Comparison of ENCODE assay signal across 8 cellular contexts in the genomic region with DNA sequence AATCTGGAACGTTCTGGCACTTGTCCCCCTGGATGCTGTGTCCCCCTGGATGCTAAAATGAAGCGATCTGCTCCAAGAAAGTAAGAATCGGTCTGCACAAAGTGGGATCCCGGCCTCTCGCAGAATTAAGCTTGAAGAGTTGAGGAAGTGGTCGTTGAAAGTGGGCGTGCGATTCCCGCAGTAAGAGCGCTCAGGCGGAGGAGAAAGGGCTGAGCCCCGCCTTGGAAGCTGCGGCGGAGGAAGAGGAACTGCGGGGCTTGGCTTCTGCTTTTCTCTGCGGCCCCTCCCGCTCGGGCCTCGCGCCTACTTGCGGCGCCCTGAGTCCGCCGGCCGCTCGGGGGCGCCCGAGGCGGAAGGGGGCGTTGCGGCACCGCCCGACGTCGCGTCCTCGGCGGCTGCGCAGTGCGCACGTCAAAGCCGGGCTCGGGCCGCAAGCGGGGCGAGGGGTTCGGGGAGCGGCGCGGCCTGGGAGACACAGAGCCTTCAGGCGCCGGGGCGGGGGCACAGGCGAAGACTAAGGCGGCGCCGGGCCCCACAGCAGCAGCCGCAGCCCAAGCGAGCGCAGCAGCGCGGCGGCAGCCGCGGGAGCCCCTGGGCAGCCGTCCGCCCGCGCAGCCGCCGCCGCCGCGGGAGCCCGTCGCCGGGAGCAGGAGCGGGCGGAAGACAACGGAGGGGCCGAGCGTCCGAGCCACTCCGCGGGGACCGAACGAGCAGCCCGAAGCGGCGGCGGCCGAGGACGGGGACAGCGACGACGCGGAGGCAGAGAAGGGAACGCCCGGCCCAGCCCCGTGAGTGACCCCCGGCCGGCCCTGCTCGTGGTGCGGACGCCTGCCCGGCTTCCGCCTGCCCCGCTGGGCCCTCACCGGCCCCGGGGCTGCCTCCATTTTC. TPM values are rescaled to one million over a fixed set of nuclear protein-coding genes. Genes with fewer than 3 reads are reported as not detected.
DNase-seq lines count a peak whose midpoint lies in the region; ATAC-seq and TF ChIP-seq lines count a peak whose summit lies in the region.

A gene (plus strand): TSS at position 400 of the 888 bp plus-strand sequence. CDS start 47,160 bp downstream, outside the sequence.

- H3K27me3 ChIP-seq in esophagus muscularis mucosa: no peaks in the 10 kb centered on the region

- H3K27me3 Mint-ChIP-seq in activated T-cell treated with anti-CD3 and anti-CD28 coated beads, Interleukin-2, amount 50 U/mL, for 4 hours (ENCODE audit: low read depth): no peaks in the 10 kb centered on the region

- peak within 1 kb of the TSS; percentile 96 to 98 (median 97) for H3K27ac ChIP-seq in esophagus muscularis mucosa (replicated peaks in 1 of 4)

- H3K4me1 Mint-ChIP-seq in activated T-cell treated with anti-CD3 and anti-CD28 coated beads, Interleukin-2, amount 50 U/mL, for 4 hours (ENCODE audit: low read depth): peaks cover 40% of the 10 kb centered on the region

- peaks cover 19% of the 10 kb centered on the region for H3K36me3 Mint-ChIP-seq in activated T-cell treated with anti-CD3 and anti-CD28 coated beads, Interleukin-2, amount 50 U/mL, for 4 hours (ENCODE audit: insufficient read depth)

- peak within 1 kb of the TSS; percentile 96 for H3K4me3 Mint-ChIP-seq in activated T-cell treated with anti-CD3 and anti-CD28 coated beads, Interleukin-2, amount 50 U/mL, for 4 hours

- DNase-seq in DMS53 (lab: John Stamatoyannopoulos, UW): peak; percentile 90
- DNase-seq in Jurkat, Clone E6-1 (ENCODE audit: low read depth, low spot score): peak; percentile 91
- DNase-seq in activated T-cell treated with anti-CD3 and anti-CD28 coated beads, Interleukin-2, amount 50 U/mL, for 4 hours: peak; percentile 82
- peak; percentile 94 for DNase-seq in esophagus muscularis mucosa (ENCODE audit: extremely low spot score)
- DNase-seq in myocyte (ENCODE audit: low read depth): peak; percentile 87
- peak; percentile 73 to 82 for DNase-seq in stimulated activated CD8-positive, alpha-beta memory T cell treated with anti-CD3 and anti-CD28 coated beads, Interleukin-7, amount 100 ng/mL, for 48 hours (ENCODE audit: extremely low read depth in 1 of 2, low read depth in 1 of 2)

- H3K9me3 Mint-ChIP-seq in activated T-cell treated with anti-CD3 and anti-CD28 coated beads, Interleukin-2, amount 50 U/mL, for 4 hours: no peaks in the 10 kb centered on the region

- H3K4me1 ChIP-seq in esophagus muscularis mucosa: peaks cover 30 to 50% (median 44%) of the 10 kb centered on the region in 4 donors

- TF ChIP-seq EP300 in esophagus muscularis mucosa (IDR thresholded peaks at IDR 0.05): no peak

- H3K36me3 ChIP-seq in esophagus muscularis mucosa: no peaks in the 10 kb centered on the region

- 1% methylated on average over 18 of the region's 110 CpGs for WGBS in esophagus muscularis mucosa

- peak; percentile 81 for ATAC-seq in GM21619 (IDR thresholded peaks at IDR 0.05; ENCODE audit: unreplicated experiment)
- ATAC-seq in activated T-cell treated with anti-CD3 and anti-CD28 coated beads, Interleukin-2, amount 50 U/mL, for 4 hours: peak; percentile 85 to 89

- peak within 1 kb of the TSS; percentile 80 for H3K4me3 ChIP-seq in Jurkat, Clone E6-1 (ENCODE audit: low read length)
- peak within 1 kb of the TSS; percentile 97 to 99 (median 97) for H3K4me3 ChIP-seq in esophagus muscularis mucosa

- intact Hi-C loops in esophagus muscularis mucosa (cut with DNase I): loop anchor here (2.0 kb wide), 1 partner anchor 86 kb away; no protein-coding TSS in a partner anchor

- H3K9me3 ChIP-seq in esophagus muscularis mucosa: no peaks in the 10 kb centered on the region

- peak; percentile 43 for TF ChIP-seq POLR2A in esophagus muscularis mucosa (IDR thresholded peaks at IDR 0.05; ENCODE audit: low read depth)

- TF ChIP-seq CTCF in esophagus muscularis mucosa (IDR thresholded peaks at IDR 0.05): peak; percentile 89 to 93 (median 92)

TF ChIP-seq in PFSK-1, 5 proteins besides CTCF, POLR2A, EP300 and RAD21:
- TF ChIP-seq, protein P1, sequence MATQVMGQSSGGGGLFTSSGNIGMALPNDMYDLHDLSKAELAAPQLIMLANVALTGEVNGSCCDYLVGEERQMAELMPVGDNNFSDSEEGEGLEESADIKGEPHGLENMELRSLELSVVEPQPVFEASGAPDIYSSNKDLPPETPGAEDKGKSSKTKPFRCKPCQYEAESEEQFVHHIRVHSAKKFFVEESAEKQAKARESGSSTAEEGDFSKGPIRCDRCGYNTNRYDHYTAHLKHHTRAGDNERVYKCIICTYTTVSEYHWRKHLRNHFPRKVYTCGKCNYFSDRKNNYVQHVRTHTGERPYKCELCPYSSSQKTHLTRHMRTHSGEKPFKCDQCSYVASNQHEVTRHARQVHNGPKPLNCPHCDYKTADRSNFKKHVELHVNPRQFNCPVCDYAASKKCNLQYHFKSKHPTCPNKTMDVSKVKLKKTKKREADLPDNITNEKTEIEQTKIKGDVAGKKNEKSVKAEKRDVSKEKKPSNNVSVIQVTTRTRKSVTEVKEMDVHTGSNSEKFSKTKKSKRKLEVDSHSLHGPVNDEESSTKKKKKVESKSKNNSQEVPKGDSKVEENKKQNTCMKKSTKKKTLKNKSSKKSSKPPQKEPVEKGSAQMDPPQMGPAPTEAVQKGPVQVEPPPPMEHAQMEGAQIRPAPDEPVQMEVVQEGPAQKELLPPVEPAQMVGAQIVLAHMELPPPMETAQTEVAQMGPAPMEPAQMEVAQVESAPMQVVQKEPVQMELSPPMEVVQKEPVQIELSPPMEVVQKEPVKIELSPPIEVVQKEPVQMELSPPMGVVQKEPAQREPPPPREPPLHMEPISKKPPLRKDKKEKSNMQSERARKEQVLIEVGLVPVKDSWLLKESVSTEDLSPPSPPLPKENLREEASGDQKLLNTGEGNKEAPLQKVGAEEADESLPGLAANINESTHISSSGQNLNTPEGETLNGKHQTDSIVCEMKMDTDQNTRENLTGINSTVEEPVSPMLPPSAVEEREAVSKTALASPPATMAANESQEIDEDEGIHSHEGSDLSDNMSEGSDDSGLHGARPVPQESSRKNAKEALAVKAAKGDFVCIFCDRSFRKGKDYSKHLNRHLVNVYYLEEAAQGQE (IDR thresholded peaks at IDR 0.05; ENCODE audit: insufficient read depth in 1 of 2, low read depth in 2 of 2, low read length in 2 of 2): peak in 1 of 2 experiments; percentile 36; a peak in 1 of 4 replicates
- TF ChIP-seq SIN3A (IDR thresholded peaks at IDR 0.05; ENCODE audit: borderline replicate concordance, insufficient read depth, low read length) (no peak), TAF1 (IDR thresholded peaks at IDR 0.05; ENCODE audit: borderline replicate concordance, insufficient read depth, low read length) (0 out of 2 replicates have a peak, but pooled peaks have one; percentile 29), FOXP2 (optimal IDR thresholded peaks at IDR 0.05; ENCODE audit: borderline replicate concordance, extremely low read depth, extremely low read length, insufficient read depth) (peak; percentile 87), POLR2AphosphoS5 (IDR thresholded peaks at IDR 0.05; ENCODE audit: low read depth, low read length) (peak; percentile 76)

RNA-seq across cellular contexts. Expression of the gene that starts here (rescaled TPM):
- 40.8 TPM for polyA plus RNA-seq in Jurkat, Clone E6-1 (2012; ENCODE audit: insufficient read depth, insufficient read length)
- polyA plus RNA-seq in PFSK-1 (2012; ENCODE audit: insufficient read length, low read depth): 13.2 TPM
- 100 to 1,000 TPM; 125 to 133 (median 128) TPM for total RNA-seq in activated T-cell treated with anti-CD3 and anti-CD28 coated beads, Interleukin-2, amount 50 U/mL, for 4 hours
- total RNA-seq in esophagus muscularis mucosa (100 to 1,000 TPM in 1 of 4 donors, 10 to 100 TPM in 3; 73.6 to 105 (median 83.9) TPM), myocyte (86.0 and 98.0 TPM in 2 replicates)
- polyA plus RNA-seq in myocyte (2012): 19.6 TPM

Comparison
In these comparisons a context has a peak if more than half of its experiments do, and no peak if none do; other contexts are left out.
1. Peak in every context shown above with its lines: DNase-seq, ATAC-seq, H3K4me3 ChIP-seq and H3K27ac ChIP-seq.